Comparison of ENCODE assay signal across 1 cellular context in genomic region chr16:3654249-3654991, GRCh38.
TF ChIP-seq lines count a peak whose summit lies in the region.

DNASE1 (plus strand) TSS chr16:3654691; CDS start chr16:3655374, 683 bp downstream.

TF ChIP-seq in HepG2, 621 proteins besides CTCF, POLR2A, EP300 and RAD21 (continued from another document and continues in another):
- TF ChIP-seq ZUFSP (CRISPR knock-in tag; IDR thresholded peaks at IDR 0.05; ENCODE audit: borderline replicate concordance) (no peak), HBP1 (CRISPR knock-in tag; IDR thresholded peaks at IDR 0.05; ENCODE audit: low read depth) (no peak), PHF8 (CRISPR knock-in tag; IDR thresholded peaks at IDR 0.05) (no peak), BCLAF1 (IDR thresholded peaks at IDR 0.05) (no peak), NFRKB (IDR thresholded peaks at IDR 0.05) (no peak), ZNF124 (CRISPR knock-in tag; IDR thresholded peaks at IDR 0.05) (no peak), ZNF704 (CRISPR knock-in tag; IDR thresholded peaks at IDR 0.05; ENCODE audit: borderline replicate concordance) (no peak), IRF1 (CRISPR knock-in tag; IDR thresholded peaks at IDR 0.05; ENCODE audit: low read depth) (no peak), CSRNP1 (CRISPR knock-in tag; IDR thresholded peaks at IDR 0.05) (no peak), SNAI1 (CRISPR knock-in tag; IDR thresholded peaks at IDR 0.05; ENCODE audit: borderline replicate concordance) (no peak), U2AF1 (optimal IDR thresholded peaks at IDR 0.05; ENCODE audit: low read depth, low read length) (no peak), NFATC3 (CRISPR knock-in tag; IDR thresholded peaks at IDR 0.05) (no peak), PTBP1 (IDR thresholded peaks at IDR 0.05; ENCODE audit: low read depth, low read length, poor library complexity, severe bottlenecking) (peak; percentile 57), PLRG1 (conservative IDR thresholded peaks at IDR 0.05) (no peak), ARHGAP35 (CRISPR knock-in tag; IDR thresholded peaks at IDR 0.05; ENCODE audit: borderline replicate concordance) (no peak), ZNF598 (CRISPR knock-in tag; IDR thresholded peaks at IDR 0.05; ENCODE audit: borderline replicate concordance) (0 out of 2 replicates have a peak, but pooled peaks have one; percentile 53), ZNF362 (CRISPR knock-in tag; IDR thresholded peaks at IDR 0.05; ENCODE audit: borderline replicate concordance) (no peak; the same call in 1 of the 2 replicates), ZFP82 (CRISPR knock-in tag; IDR thresholded peaks at IDR 0.05; ENCODE audit: borderline replicate concordance) (no peak), RERE (CRISPR knock-in tag; IDR thresholded peaks at IDR 0.05; ENCODE audit: low read depth) (no peak), MATR3 (CRISPR knock-in tag; IDR thresholded peaks at IDR 0.05) (no peak), BRD4 (CRISPR knock-in tag; IDR thresholded peaks at IDR 0.05) (no peak), ZBTB3 (CRISPR knock-in tag; IDR thresholded peaks at IDR 0.05; ENCODE audit: borderline replicate concordance, low read depth) (no peak), ZNF770 (CRISPR knock-in tag; IDR thresholded peaks at IDR 0.05) (no peak; the same call in none of the 2 replicates), NCOA5 (CRISPR knock-in tag; IDR thresholded peaks at IDR 0.05) (no peak), TCF12 (IDR thresholded peaks at IDR 0.05) (no peak), TCF12 (CRISPR knock-in tag; IDR thresholded peaks at IDR 0.05) (no peak), GLI4 (CRISPR knock-in tag; IDR thresholded peaks at IDR 0.05; ENCODE audit: borderline replicate concordance) (no peak), HOXA7 (CRISPR knock-in tag; IDR thresholded peaks at IDR 0.05) (no peak), THAP8 (CRISPR knock-in tag; IDR thresholded peaks at IDR 0.05; ENCODE audit: borderline replicate concordance) (no peak), DDIT3 (CRISPR knock-in tag; IDR thresholded peaks at IDR 0.05) (no peak), ZNF790 (CRISPR knock-in tag; IDR thresholded peaks at IDR 0.05; ENCODE audit: borderline replicate concordance) (no peak), ZSCAN29 (CRISPR knock-in tag; conservative IDR thresholded peaks at IDR 0.05) (0 out of 2 replicates have a peak, but pooled peaks have one; percentile 20), JARID2 (CRISPR knock-in tag; IDR thresholded peaks at IDR 0.05; ENCODE audit: insufficient replicate concordance) (no peak), PAX8 (CRISPR knock-in tag; IDR thresholded peaks at IDR 0.05; ENCODE audit: borderline replicate concordance) (no peak)
